In genomic region chr16:28196331-28196987, GRCh38 we compare ENCODE assay signal across 17 cellular contexts. TPM values are rescaled to one million over a fixed set of nuclear protein-coding genes. Genes with fewer than 3 reads are reported as not detected.
DNase-seq lines count a peak whose midpoint lies in the region; ATAC-seq and TF ChIP-seq lines count a peak whose summit lies in the region.
"Had no signal": no experiment of that assay in that cellular context is flagged by ENCODE, and none has a peak within 500 bp of the region (broad histone marks: within the 10 kb centered on the region; RNA-seq: fewer than 3 reads in every experiment).

No MANE protein-coding gene starts in this region.

- peaks cover 14% of the 10 kb centered on the region; the same call in 1 of the 2 replicates for H3K79me2 ChIP-seq in H9 (ENCODE audit: insufficient read depth, low read length)

- H3K27me3 Mint-ChIP-seq in CD14-positive monocyte (ENCODE audit: low read depth in 3 of 3) (no peaks in the 10 kb centered on the region), H9 (ENCODE audit: low read depth) (no peaks in the 10 kb centered on the region), Caco-2 (ENCODE audit: insufficient read depth, unreplicated experiment) (no peaks in the 10 kb centered on the region)
- H3K27me3 Mint-ChIP-seq in activated T-helper 2 cell treated with anti-CD3 and anti-CD28 coated beads, Interferon-gamma antibody, Interleukin-2, Interleukin-4, amounts not matched to agents 10 μg/mL and 5 μg/mL and 100 μg/mL, durations not matched to agents 14 hours and 24 hours and 36 hours (ENCODE audit: low read depth), result no peaks in the 10 kb centered on the region
- H3K27me3 Mint-ChIP-seq in naive thymus-derived CD4-positive, alpha-beta T cell, result no peaks in the 10 kb centered on the region

- no CpG with 5 or more reads among the region's 5 CpGs for WGBS in H9 (ENCODE audit: extremely low coverage, insufficient read length, low lambda C conversion rate)

- H3K9me3 Mint-ChIP-seq in CD14-positive monocyte (peaks cover 0 to 2% (median 0%) of the 10 kb centered on the region in 7 donors), H9 (no peaks in the 10 kb centered on the region), Caco-2 (ENCODE audit: unreplicated experiment) (no peaks in the 10 kb centered on the region)
- no peaks in the 10 kb centered on the region for H3K9me3 Mint-ChIP-seq in activated T-helper 2 cell treated with anti-CD3 and anti-CD28 coated beads, Interferon-gamma antibody, Interleukin-2, Interleukin-4, amounts not matched to agents 10 μg/mL and 5 μg/mL and 100 μg/mL, durations not matched to agents 14 hours and 24 hours and 36 hours
- H3K9me3 Mint-ChIP-seq in naive thymus-derived CD4-positive, alpha-beta T cell, result peaks cover 0 to 2% (median 0%) of the 10 kb centered on the region in 11 donors

- H3K9ac ChIP-seq in H9 (ENCODE audit: extremely low read depth, insufficient read length, low read length), result no peak overlapping the region

- H3K23me2 ChIP-seq in H9 (ENCODE audit: insufficient read length, low read depth, low read length, poor library complexity, severe bottlenecking), result no peaks in the 10 kb centered on the region

- BruUV-seq in Caco-2 (replicated peaks; lab: Mats Ljungman, UMichigan), result no TSS peak

- H2BK120ac ChIP-seq in H9 (ENCODE audit: low read depth, low read length, poor library complexity, severe bottlenecking), result no peak overlapping the region

- peak overlapping the region; percentile 25 to 88 (median 62) for H3K27ac Mint-ChIP-seq in CD14-positive monocyte
- peak overlapping the region; percentile 39 to 61 (median 41); a peak in 6 of 7 replicates for H3K27ac Mint-ChIP-seq in H9
- peak overlapping the region; percentile 77 for H3K27ac Mint-ChIP-seq in activated T-helper 2 cell treated with anti-CD3 and anti-CD28 coated beads, Interferon-gamma antibody, Interleukin-2, Interleukin-4, amounts not matched to agents 10 μg/mL and 5 μg/mL and 100 μg/mL, durations not matched to agents 14 hours and 24 hours and 36 hours
- H3K27ac Mint-ChIP-seq in naive thymus-derived CD4-positive, alpha-beta T cell, result peak overlapping the region; percentile 72 to 99 (median 95)
- no peak overlapping the region for H3K27ac Mint-ChIP-seq in Caco-2 (ENCODE audit: unreplicated experiment)

- H2AFZ ChIP-seq in H9 (ENCODE audit: low read length), result no peak overlapping the region

- H3K23ac ChIP-seq in H9 (ENCODE audit: insufficient read length, low read depth, low read length), result no peak overlapping the region

- POLR2A ChIA-PET in naive thymus-derived CD4-positive, alpha-beta T cell (lab: Charles Lee), result interaction anchor here (0.9 to 1.8 kb wide), 5 partner anchors 10 to 47 kb away, joined by 3 to 13 read pairs (median 5); no protein-coding TSS in a partner anchor
- POLR2A ChIA-PET in Caco-2 (lab: Charles Lee), result no interaction called here

- ATAC-seq in naive thymus-derived CD4-positive, alpha-beta T cell, result no peak
- ATAC-seq in HG03460 (IDR thresholded peaks at IDR 0.05; ENCODE audit: unreplicated experiment), result no peak
- ATAC-seq: left lobe of liver, right cardiac atrium had no signal

- H3K18ac ChIP-seq in H9 (ENCODE audit: insufficient read length, low read depth, low read length), result no peak overlapping the region

- intact Hi-C loops in CD14-positive monocyte (cut with micrococcal nuclease) (no loop called here), Caco-2 (cut with micrococcal nuclease; ENCODE audit: unreplicated experiment) (no loop called here)
- intact Hi-C loops in activated T-helper 2 cell treated with anti-CD3 and anti-CD28 coated beads, Interferon-gamma antibody, Interleukin-2, Interleukin-4, amounts not matched to agents 10 μg/mL and 5 μg/mL and 100 μg/mL, durations not matched to agents 14 hours and 24 hours and 36 hours (cut with micrococcal nuclease), result no loop called here
- intact Hi-C loops in naive thymus-derived CD4-positive, alpha-beta T cell (cut with micrococcal nuclease), result no loop called here

- H3K4me1 ChIP-seq in H9 (ENCODE audit: insufficient read depth, low read length) (peaks cover 5% of the 10 kb centered on the region; the same call in 1 of the 2 replicates), Caco-2 (peaks cover 12% of the 10 kb centered on the region; the same call in 1 of the 2 replicates)
- peaks cover 32 to 61% of the 10 kb centered on the region in 2 donors for H3K4me1 ChIP-seq in naive thymus-derived CD4-positive, alpha-beta T cell (ENCODE audit: control insufficient read depth in 2 of 2, insufficient read depth in 2 of 2, low read length in 2 of 2)

- no peak overlapping the region for H4K8ac ChIP-seq in H9 (replicated peaks; ENCODE audit: insufficient read length, low read depth, low read length)

- no peak overlapping the region for H3K4me3 ChIP-seq in naive thymus-derived CD4-positive, alpha-beta T cell (ENCODE audit: low read length)
- no peak overlapping the region for H3K4me3 ChIP-seq in Caco-2 (ENCODE audit: low read depth, low read length)
- H3K4me3 ChIP-seq: esophagus squamous epithelium, vagina had no signal

- no peaks in the 10 kb centered on the region for H3K27me3 ChIP-seq in H9 (ENCODE audit: insufficient read depth, low read length)
- no peaks in the 10 kb centered on the region for H3K27me3 ChIP-seq in naive thymus-derived CD4-positive, alpha-beta T cell (ENCODE audit: control insufficient read depth in 2 of 2, insufficient read depth in 2 of 2, low read length in 2 of 2)
- no peaks in the 10 kb centered on the region for H3K27me3 ChIP-seq in Caco-2 (replicated peaks; ENCODE audit: control insufficient read depth, insufficient read depth, low read length)
- H3K27me3 ChIP-seq: esophagus squamous epithelium, vagina had no signal

- DNase-seq in CD14-positive monocyte (ENCODE audit: low spot score) (no peak), H9 (no peak), EL (no peak), NOMO-1 treated with DMSO at 0.1 percent for 48 hours (lab: John Stamatoyannopoulos, UW; ENCODE audit: unreplicated experiment) (no peak), Caco-2 (no peak)
- no peak for DNase-seq in activated T-helper 2 cell treated with anti-CD3 and anti-CD28 coated beads, Interferon-gamma antibody, Interleukin-2, Interleukin-4, amounts not matched to agents 10 μg/mL and 5 μg/mL and 100 μg/mL, durations not matched to agents 14 hours and 24 hours and 36 hours (ENCODE audit: low spot score)
- DNase-seq in naive thymus-derived CD4-positive, alpha-beta T cell, result no peak
- DNase-seq: esophagus squamous epithelium; GF-D8; hypothalamus; NCI-H1105 treated with DMSO at 0.1 percent for 48 hours; OCI-M1; right cardiac atrium; stimulated activated CD4-positive, alpha-beta T cell treated with anti-CD3 and anti-CD28 coated beads, Interleukin-2, amount 100 ng/mL, for 24 hours had no signal

- no peak overlapping the region for H3K56ac ChIP-seq in H9 (ENCODE audit: insufficient read length, low read depth, low read length)

- no peak overlapping the region for H2AK5ac ChIP-seq in H9 (ENCODE audit: insufficient read length, low read length)

- H3K4me3 Mint-ChIP-seq in CD14-positive monocyte (no peak overlapping the region), H9 (no peak overlapping the region), Caco-2 (ENCODE audit: unreplicated experiment) (no peak overlapping the region)
- no peak overlapping the region for H3K4me3 Mint-ChIP-seq in activated T-helper 2 cell treated with anti-CD3 and anti-CD28 coated beads, Interferon-gamma antibody, Interleukin-2, Interleukin-4, amounts not matched to agents 10 μg/mL and 5 μg/mL and 100 μg/mL, durations not matched to agents 14 hours and 24 hours and 36 hours (ENCODE audit: low read depth)
- H3K4me3 Mint-ChIP-seq in naive thymus-derived CD4-positive, alpha-beta T cell, result peak overlapping the region in 8 of 10 donors; percentile 1 to 86 (median 58)

- no peaks in the 10 kb centered on the region for H3K9me3 ChIP-seq in H9 (ENCODE audit: control insufficient read depth, low read depth, low read length)
- H3K9me3 ChIP-seq in naive thymus-derived CD4-positive, alpha-beta T cell (ENCODE audit: control insufficient read depth in 2 of 3, low read length in 3 of 3), result no peaks in the 10 kb centered on the region
- H3K9me3 ChIP-seq in Caco-2, result no peaks in the 10 kb centered on the region
- H3K9me3 ChIP-seq: esophagus squamous epithelium, vagina had no signal

- no peak overlapping the region for H3K4me2 ChIP-seq in H9 (ENCODE audit: insufficient read depth, insufficient read length, low read length)

- peaks cover 0 to 21% (median 11%) of the 10 kb centered on the region in 3 experiments for H3K36me3 ChIP-seq in naive thymus-derived CD4-positive, alpha-beta T cell (ENCODE audit: control insufficient read depth in 2 of 3, insufficient read depth in 3 of 3, low read length in 3 of 3)
- peaks cover 2% of the 10 kb centered on the region for H3K36me3 ChIP-seq in Caco-2 (ENCODE audit: control insufficient read depth, insufficient read depth, low read length)

- H3K27ac ChIP-seq in H9 (ENCODE audit: insufficient read length, low read depth, low read length), result no peak overlapping the region
- H3K27ac ChIP-seq in naive thymus-derived CD4-positive, alpha-beta T cell (ENCODE audit: low read depth, low read length), result peak overlapping the region; percentile 77
- H3K27ac ChIP-seq: esophagus squamous epithelium, vagina had no signal

- H3K14ac ChIP-seq in H9 (ENCODE audit: insufficient read depth, low read length), result no peak overlapping the region

- H4K20me1 ChIP-seq in H9 (ENCODE audit: control insufficient read depth, insufficient read depth, insufficient read length), result no peaks in the 10 kb centered on the region

- no peak overlapping the region for H4K91ac ChIP-seq in H9 (ENCODE audit: insufficient read length, low read depth, low read length)

- no peak overlapping the region for H2BK5ac ChIP-seq in H9 (ENCODE audit: insufficient read length, low read length)

- H2BK12ac ChIP-seq in H9 (ENCODE audit: insufficient read length, low read depth, low read length), result no peak overlapping the region

- H3K4me1 Mint-ChIP-seq in CD14-positive monocyte, result peaks cover 49% of the 10 kb centered on the region
- H3K4me1 Mint-ChIP-seq in H9, result peaks cover 29 to 34% of the 10 kb centered on the region in 2 experiments
- peaks cover 61% of the 10 kb centered on the region for H3K4me1 Mint-ChIP-seq in activated T-helper 2 cell treated with anti-CD3 and anti-CD28 coated beads, Interferon-gamma antibody, Interleukin-2, Interleukin-4, amounts not matched to agents 10 μg/mL and 5 μg/mL and 100 μg/mL, durations not matched to agents 14 hours and 24 hours and 36 hours (ENCODE audit: low read depth)
- H3K4me1 Mint-ChIP-seq in naive thymus-derived CD4-positive, alpha-beta T cell, result peaks cover 52 to 84% (median 66%) of the 10 kb centered on the region in 7 donors
- H3K4me1 Mint-ChIP-seq in Caco-2 (ENCODE audit: low read depth, unreplicated experiment), result peaks cover 8% of the 10 kb centered on the region

- no peak overlapping the region for H3T11ph ChIP-seq in H9 (ENCODE audit: low read length)

- no peak overlapping the region for H4K5ac ChIP-seq in H9 (ENCODE audit: insufficient read length, low read depth, low read length)

- no peak overlapping the region for H3K4ac ChIP-seq in H9 (ENCODE audit: low read depth, low read length)

- CTCF ChIA-PET in naive thymus-derived CD4-positive, alpha-beta T cell (lab: Charles Lee), result interaction anchor here (0.7 to 1.6 kb wide), 3 partner anchors 8 to 48 kb away, joined by 3 to 6 read pairs (median 4); no protein-coding TSS in a partner anchor
- CTCF ChIA-PET in Caco-2 (lab: Charles Lee), result no interaction called here

- no peak overlapping the region for H2BK20ac ChIP-seq in H9 (ENCODE audit: low read depth, low read length, poor library complexity, severe bottlenecking)

- H3K36me3 Mint-ChIP-seq in CD14-positive monocyte (peaks cover 42 to 58% of the 10 kb centered on the region in 2 donors), H9 (ENCODE audit: insufficient read depth in 1 of 3, low read depth in 3 of 3) (peaks cover 9 to 41% (median 31%) of the 10 kb centered on the region in 3 experiments; a peak in 6 of 7 replicates), Caco-2 (ENCODE audit: insufficient read depth, unreplicated experiment) (peaks cover 3% of the 10 kb centered on the region)
- H3K36me3 Mint-ChIP-seq in activated T-helper 2 cell treated with anti-CD3 and anti-CD28 coated beads, Interferon-gamma antibody, Interleukin-2, Interleukin-4, amounts not matched to agents 10 μg/mL and 5 μg/mL and 100 μg/mL, durations not matched to agents 14 hours and 24 hours and 36 hours (ENCODE audit: low read depth), result peaks cover 61% of the 10 kb centered on the region
- H3K36me3 Mint-ChIP-seq in naive thymus-derived CD4-positive, alpha-beta T cell, result peaks cover 10 to 42% (median 31%) of the 10 kb centered on the region in 5 donors

- TF ChIP-seq CTCF in CD14-positive monocyte (IDR thresholded peaks at IDR 0.05) (no peak), H9 (conservative IDR thresholded peaks at IDR 0.05) (no peak), Caco-2 (IDR thresholded peaks at IDR 0.05; ENCODE audit: insufficient read depth in 1 of 2, low read depth in 1 of 2, low read length in 1 of 2, severe bottlenecking in 1 of 2, unreplicated experiment in 1 of 2) (no peak)

- peaks cover 5% of the 10 kb centered on the region for H3K79me1 ChIP-seq in H9 (ENCODE audit: insufficient read depth, low read depth, low read length, poor library complexity, severe bottlenecking)

- no peak overlapping the region for H2BK15ac ChIP-seq in H9 (ENCODE audit: low read depth, low read length)

RNA-seq across cellular contexts. Expression of gene XPO6, which starts 15.3 kb away (rescaled TPM):
- polyA plus RNA-seq in CD14-positive monocyte, result 10 to 100 TPM; 35.7 to 38.3 TPM
- total RNA-seq in H9 (2021), result 124 and 130 TPM in 2 replicates
- 227 and 230 TPM in 2 replicates for total RNA-seq in activated T-helper 2 cell treated with anti-CD3 and anti-CD28 coated beads, Interferon-gamma antibody, Interleukin-2, Interleukin-4, amounts not matched to agents 10 μg/mL and 5 μg/mL and 100 μg/mL, durations not matched to agents 14 hours and 24 hours and 36 hours
- 100 to 1,000 TPM; 232 to 437 (median 385) TPM for total RNA-seq in naive thymus-derived CD4-positive, alpha-beta T cell
- 100 to 1,000 TPM in 1 of 2 donors, 10 to 100 TPM in 1; 89.5 to 144 TPM for polyA plus RNA-seq in naive thymus-derived CD4-positive, alpha-beta T cell
- 110 and 112 TPM in 2 replicates for total RNA-seq in Caco-2 (2022)

Comparison
In these comparisons a context has a peak if more than half of its experiments do, and no peak if none do; other contexts are left out.
1. H3K4me3 Mint-ChIP-seq: peak in naive thymus-derived CD4-positive, alpha-beta T cell (8 of 10); none in CD14-positive monocyte (0 of 2), H9 (0 of 2), activated T-helper 2 cell treated with anti-CD3 and anti-CD28 coated beads, Interferon-gamma antibody, Interleukin-2, Interleukin-4, amounts not matched to agents 10 μg/mL and 5 μg/mL and 100 μg/mL, durations not matched to agents 14 hours and 24 hours and 36 hours (single experiment) and Caco-2 (single experiment).